ENCODE assay signal across 1 cellular context in the genomic region with DNA sequence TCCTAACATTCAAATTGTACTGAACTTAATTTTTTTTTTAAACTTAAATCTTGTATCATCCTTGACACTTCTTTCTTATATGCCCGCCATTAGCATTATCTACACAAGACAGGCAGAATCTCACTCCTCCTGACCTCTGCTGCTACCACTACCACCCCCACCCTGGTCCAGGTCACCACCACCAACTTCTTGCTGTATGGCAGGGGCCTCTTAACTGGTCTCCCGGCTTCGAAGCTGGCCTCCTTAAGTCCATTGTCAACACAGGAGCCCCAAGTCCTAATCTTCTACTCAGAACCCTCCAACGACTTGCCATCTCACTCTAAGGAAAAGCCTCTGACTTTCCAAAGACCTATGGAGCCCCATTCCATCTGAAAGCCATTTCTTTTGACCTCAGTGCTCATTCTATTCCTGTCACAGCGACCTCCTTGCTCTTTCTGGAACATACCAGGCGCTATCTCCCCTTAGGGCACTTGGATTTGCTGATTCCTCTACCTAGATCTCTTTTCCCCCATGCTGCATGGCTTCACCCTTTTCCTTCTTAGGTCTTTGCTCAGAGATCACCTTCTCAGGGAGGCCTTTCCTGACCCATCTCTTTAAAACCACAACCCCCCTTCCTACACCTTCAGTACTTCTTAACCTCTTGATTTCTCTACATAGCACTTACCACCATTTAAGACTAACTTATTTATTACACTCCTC.
TF ChIP-seq lines count a peak whose summit lies in the region.

No MANE protein-coding gene starts in this region.

TF ChIP-seq in K562, 482 proteins besides CTCF, POLR2A, EP300 and RAD21 (continues in another document):
- no peak for TF ChIP-seq BDP1 (IDR thresholded peaks at IDR 0.05; ENCODE audit: insufficient read depth, insufficient read length)
- peak; percentile 16 for TF ChIP-seq ZFP36 (IDR thresholded peaks at IDR 0.05; ENCODE audit: low read depth, low read length, partially characterized antibody)
- TF ChIP-seq HDAC1 (IDR thresholded peaks at IDR 0.05), result peak in 1 of 2 experiments; percentile 33; a peak in 2 of 4 replicates
- TF ChIP-seq ZBTB1 (CRISPR knock-in tag; IDR thresholded peaks at IDR 0.05; ENCODE audit: borderline replicate concordance, low read depth), result no peak
- 0 out of 2 replicates have a peak, but pooled peaks have one; percentile 51 for TF ChIP-seq HDGF (IDR thresholded peaks at IDR 0.05)
- peak; percentile 35; the same call in 1 of the 2 replicates for TF ChIP-seq TAL1 (IDR thresholded peaks at IDR 0.05)
- TF ChIP-seq, protein P1, sequence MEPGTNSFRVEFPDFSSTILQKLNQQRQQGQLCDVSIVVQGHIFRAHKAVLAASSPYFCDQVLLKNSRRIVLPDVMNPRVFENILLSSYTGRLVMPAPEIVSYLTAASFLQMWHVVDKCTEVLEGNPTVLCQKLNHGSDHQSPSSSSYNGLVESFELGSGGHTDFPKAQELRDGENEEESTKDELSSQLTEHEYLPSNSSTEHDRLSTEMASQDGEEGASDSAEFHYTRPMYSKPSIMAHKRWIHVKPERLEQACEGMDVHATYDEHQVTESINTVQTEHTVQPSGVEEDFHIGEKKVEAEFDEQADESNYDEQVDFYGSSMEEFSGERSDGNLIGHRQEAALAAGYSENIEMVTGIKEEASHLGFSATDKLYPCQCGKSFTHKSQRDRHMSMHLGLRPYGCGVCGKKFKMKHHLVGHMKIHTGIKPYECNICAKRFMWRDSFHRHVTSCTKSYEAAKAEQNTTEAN (CRISPR knock-in tag; IDR thresholded peaks at IDR 0.05), result no peak
- TF ChIP-seq EHMT2 (IDR thresholded peaks at IDR 0.05), result 0 out of 2 replicates have a peak, but pooled peaks have one; percentile 54
- peak; percentile 38 for TF ChIP-seq CBFA2T2 (conservative IDR thresholded peaks at IDR 0.05)
- 0 out of 2 replicates have a peak, but pooled peaks have one; percentile 53 for TF ChIP-seq NFRKB (IDR thresholded peaks at IDR 0.05; ENCODE audit: low read depth)
- no peak for TF ChIP-seq ZNF830 (CRISPR knock-in tag; IDR thresholded peaks at IDR 0.05)
- TF ChIP-seq, protein P2, sequence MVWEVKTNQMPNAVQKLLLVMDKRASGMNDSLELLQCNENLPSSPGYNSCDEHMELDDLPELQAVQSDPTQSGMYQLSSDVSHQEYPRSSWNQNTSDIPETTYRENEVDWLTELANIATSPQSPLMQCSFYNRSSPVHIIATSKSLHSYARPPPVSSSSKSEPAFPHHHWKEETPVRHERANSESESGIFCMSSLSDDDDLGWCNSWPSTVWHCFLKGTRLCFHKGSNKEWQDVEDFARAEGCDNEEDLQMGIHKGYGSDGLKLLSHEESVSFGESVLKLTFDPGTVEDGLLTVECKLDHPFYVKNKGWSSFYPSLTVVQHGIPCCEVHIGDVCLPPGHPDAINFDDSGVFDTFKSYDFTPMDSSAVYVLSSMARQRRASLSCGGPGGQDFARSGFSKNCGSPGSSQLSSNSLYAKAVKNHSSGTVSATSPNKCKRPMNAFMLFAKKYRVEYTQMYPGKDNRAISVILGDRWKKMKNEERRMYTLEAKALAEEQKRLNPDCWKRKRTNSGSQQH (CRISPR knock-in tag; IDR thresholded peaks at IDR 0.05), result no peak
- no peak for TF ChIP-seq FOXO4 (CRISPR knock-in tag; IDR thresholded peaks at IDR 0.05)
- TF ChIP-seq SMARCA4 (IDR thresholded peaks at IDR 0.05), result peak; percentile 56; the same call in 1 of the 2 replicates
- TF ChIP-seq NR2C1 (IDR thresholded peaks at IDR 0.05), result peak; percentile 51; the same call in 1 of the 2 replicates
- no peak for TF ChIP-seq NR2C1 (tag; IDR thresholded peaks at IDR 0.05)
- TF ChIP-seq ZNF140 (CRISPR knock-in tag; IDR thresholded peaks at IDR 0.05), result no peak
- TF ChIP-seq, protein P3, sequence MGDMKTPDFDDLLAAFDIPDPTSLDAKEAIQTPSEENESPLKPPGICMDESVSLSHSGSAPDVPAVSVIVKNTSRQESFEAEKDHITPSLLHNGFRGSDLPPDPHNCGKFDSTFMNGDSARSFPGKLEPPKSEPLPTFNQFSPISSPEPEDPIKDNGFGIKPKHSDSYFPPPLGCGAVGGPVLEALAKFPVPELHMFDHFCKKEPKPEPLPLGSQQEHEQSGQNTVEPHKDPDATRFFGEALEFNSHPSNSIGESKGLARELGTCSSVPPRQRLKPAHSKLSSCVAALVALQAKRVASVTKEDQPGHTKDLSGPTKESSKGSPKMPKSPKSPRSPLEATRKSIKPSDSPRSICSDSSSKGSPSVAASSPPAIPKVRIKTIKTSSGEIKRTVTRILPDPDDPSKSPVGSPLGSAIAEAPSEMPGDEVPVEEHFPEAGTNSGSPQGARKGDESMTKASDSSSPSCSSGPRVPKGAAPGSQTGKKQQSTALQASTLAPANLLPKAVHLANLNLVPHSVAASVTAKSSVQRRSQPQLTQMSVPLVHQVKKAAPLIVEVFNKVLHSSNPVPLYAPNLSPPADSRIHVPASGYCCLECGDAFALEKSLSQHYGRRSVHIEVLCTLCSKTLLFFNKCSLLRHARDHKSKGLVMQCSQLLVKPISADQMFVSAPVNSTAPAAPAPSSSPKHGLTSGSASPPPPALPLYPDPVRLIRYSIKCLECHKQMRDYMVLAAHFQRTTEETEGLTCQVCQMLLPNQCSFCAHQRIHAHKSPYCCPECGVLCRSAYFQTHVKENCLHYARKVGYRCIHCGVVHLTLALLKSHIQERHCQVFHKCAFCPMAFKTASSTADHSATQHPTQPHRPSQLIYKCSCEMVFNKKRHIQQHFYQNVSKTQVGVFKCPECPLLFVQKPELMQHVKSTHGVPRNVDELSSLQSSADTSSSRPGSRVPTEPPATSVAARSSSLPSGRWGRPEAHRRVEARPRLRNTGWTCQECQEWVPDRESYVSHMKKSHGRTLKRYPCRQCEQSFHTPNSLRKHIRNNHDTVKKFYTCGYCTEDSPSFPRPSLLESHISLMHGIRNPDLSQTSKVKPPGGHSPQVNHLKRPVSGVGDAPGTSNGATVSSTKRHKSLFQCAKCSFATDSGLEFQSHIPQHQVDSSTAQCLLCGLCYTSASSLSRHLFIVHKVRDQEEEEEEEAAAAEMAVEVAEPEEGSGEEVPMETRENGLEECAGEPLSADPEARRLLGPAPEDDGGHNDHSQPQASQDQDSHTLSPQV (IDR thresholded peaks at IDR 0.05), result peak; percentile 54; the same call in 1 of the 2 replicates
- peak; percentile 37; the same call in 1 of the 2 replicates for TF ChIP-seq RBFOX2 (IDR thresholded peaks at IDR 0.05; ENCODE audit: low read depth, low read length)
- TF ChIP-seq TEAD4 (IDR thresholded peaks at IDR 0.05; ENCODE audit: low read length), result peak; percentile 55
- TF ChIP-seq TEAD4 (CRISPR knock-in tag; IDR thresholded peaks at IDR 0.05; ENCODE audit: borderline replicate concordance), result no peak
- TF ChIP-seq KDM1A (IDR thresholded peaks at IDR 0.05), result peak; percentile 31 to 41; a peak in 2 of 4 replicates
- TF ChIP-seq NR2C2 (CRISPR knock-in tag; IDR thresholded peaks at IDR 0.05), result no peak
- TF ChIP-seq NR2C2 (tag; IDR thresholded peaks at IDR 0.05), result peak; percentile 55
- 0 out of 2 replicates have a peak, but pooled peaks have one; percentile 29 for TF ChIP-seq MYNN (IDR thresholded peaks at IDR 0.05)
- TF ChIP-seq MYNN (CRISPR knock-in tag; IDR thresholded peaks at IDR 0.05), result no peak
- peak; percentile 43 for TF ChIP-seq TCF3 (CRISPR knock-in tag; IDR thresholded peaks at IDR 0.05)
- no peak for TF ChIP-seq MLX (CRISPR knock-in tag; conservative IDR thresholded peaks at IDR 0.05)
- TF ChIP-seq, protein P4, sequence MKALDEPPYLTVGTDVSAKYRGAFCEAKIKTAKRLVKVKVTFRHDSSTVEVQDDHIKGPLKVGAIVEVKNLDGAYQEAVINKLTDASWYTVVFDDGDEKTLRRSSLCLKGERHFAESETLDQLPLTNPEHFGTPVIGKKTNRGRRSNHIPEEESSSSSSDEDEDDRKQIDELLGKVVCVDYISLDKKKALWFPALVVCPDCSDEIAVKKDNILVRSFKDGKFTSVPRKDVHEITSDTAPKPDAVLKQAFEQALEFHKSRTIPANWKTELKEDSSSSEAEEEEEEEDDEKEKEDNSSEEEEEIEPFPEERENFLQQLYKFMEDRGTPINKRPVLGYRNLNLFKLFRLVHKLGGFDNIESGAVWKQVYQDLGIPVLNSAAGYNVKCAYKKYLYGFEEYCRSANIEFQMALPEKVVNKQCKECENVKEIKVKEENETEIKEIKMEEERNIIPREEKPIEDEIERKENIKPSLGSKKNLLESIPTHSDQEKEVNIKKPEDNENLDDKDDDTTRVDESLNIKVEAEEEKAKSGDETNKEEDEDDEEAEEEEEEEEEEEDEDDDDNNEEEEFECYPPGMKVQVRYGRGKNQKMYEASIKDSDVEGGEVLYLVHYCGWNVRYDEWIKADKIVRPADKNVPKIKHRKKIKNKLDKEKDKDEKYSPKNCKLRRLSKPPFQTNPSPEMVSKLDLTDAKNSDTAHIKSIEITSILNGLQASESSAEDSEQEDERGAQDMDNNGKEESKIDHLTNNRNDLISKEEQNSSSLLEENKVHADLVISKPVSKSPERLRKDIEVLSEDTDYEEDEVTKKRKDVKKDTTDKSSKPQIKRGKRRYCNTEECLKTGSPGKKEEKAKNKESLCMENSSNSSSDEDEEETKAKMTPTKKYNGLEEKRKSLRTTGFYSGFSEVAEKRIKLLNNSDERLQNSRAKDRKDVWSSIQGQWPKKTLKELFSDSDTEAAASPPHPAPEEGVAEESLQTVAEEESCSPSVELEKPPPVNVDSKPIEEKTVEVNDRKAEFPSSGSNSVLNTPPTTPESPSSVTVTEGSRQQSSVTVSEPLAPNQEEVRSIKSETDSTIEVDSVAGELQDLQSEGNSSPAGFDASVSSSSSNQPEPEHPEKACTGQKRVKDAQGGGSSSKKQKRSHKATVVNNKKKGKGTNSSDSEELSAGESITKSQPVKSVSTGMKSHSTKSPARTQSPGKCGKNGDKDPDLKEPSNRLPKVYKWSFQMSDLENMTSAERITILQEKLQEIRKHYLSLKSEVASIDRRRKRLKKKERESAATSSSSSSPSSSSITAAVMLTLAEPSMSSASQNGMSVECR (CRISPR knock-in tag; IDR thresholded peaks at IDR 0.05), result no peak
- TF ChIP-seq, protein P5, sequence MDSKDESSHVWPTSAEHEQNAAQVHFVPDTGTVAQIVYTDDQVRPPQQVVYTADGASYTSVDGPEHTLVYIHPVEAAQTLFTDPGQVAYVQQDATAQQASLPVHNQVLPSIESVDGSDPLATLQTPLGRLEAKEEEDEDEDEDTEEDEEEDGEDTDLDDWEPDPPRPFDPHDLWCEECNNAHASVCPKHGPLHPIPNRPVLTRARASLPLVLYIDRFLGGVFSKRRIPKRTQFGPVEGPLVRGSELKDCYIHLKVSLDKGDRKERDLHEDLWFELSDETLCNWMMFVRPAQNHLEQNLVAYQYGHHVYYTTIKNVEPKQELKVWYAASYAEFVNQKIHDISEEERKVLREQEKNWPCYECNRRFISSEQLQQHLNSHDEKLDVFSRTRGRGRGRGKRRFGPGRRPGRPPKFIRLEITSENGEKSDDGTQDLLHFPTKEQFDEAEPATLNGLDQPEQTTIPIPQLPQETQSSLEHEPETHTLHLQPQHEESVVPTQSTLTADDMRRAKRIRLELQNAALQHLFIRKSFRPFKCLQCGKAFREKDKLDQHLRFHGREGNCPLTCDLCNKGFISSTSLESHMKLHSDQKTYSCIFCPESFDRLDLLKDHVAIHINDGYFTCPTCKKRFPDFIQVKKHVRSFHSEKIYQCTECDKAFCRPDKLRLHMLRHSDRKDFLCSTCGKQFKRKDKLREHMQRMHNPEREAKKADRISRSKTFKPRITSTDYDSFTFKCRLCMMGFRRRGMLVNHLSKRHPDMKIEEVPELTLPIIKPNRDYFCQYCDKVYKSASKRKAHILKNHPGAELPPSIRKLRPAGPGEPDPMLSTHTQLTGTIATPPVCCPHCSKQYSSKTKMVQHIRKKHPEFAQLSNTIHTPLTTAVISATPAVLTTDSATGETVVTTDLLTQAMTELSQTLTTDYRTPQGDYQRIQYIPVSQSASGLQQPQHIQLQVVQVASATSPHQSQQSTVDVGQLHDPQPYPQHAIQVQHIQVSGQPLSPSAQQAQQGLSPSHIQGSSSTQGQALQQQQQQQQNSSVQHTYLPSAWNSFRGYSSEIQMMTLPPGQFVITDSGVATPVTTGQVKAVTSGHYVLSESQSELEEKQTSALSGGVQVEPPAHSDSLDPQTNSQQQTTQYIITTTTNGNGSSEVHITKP (IDR thresholded peaks at IDR 0.05; ENCODE audit: partially characterized antibody), result peak; percentile 87
- TF ChIP-seq DPF2 (IDR thresholded peaks at IDR 0.05), result peak; percentile 45; the same call in 1 of the 2 replicates
- TF ChIP-seq ARID1B (IDR thresholded peaks at IDR 0.05), result peak; percentile 65
- peak; percentile 43; the same call in 1 of the 2 replicates for TF ChIP-seq NCOR1 (IDR thresholded peaks at IDR 0.05)
- peak; percentile 74 for TF ChIP-seq CBFA2T3 (IDR thresholded peaks at IDR 0.05)
- TF ChIP-seq ZFX (CRISPR knock-in tag; IDR thresholded peaks at IDR 0.05), result no peak
- peak; percentile 39; the same call in 1 of the 2 replicates for TF ChIP-seq POLR2AphosphoS5 (IDR thresholded peaks at IDR 0.05; ENCODE audit: control insufficient read depth, insufficient read depth, low read depth, low read length)
- TF ChIP-seq, protein P6, sequence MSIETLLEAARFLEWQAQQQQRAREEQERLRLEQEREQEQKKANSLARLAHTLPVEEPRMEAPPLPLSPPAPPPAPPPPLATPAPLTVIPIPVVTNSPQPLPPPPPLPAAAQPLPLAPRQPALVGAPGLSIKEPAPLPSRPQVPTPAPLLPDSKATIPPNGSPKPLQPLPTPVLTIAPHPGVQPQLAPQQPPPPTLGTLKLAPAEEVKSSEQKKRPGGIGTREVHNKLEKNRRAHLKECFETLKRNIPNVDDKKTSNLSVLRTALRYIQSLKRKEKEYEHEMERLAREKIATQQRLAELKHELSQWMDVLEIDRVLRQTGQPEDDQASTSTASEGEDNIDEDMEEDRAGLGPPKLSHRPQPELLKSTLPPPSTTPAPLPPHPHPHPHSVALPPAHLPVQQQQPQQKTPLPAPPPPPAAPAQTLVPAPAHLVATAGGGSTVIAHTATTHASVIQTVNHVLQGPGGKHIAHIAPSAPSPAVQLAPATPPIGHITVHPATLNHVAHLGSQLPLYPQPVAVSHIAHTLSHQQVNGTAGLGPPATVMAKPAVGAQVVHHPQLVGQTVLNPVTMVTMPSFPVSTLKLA (conservative IDR thresholded peaks at IDR 0.05), result peak in 1 of 2 experiments; percentile 22; a peak in 1 of 4 replicates
